Comparison of ENCODE assay signal across 8 cellular contexts in the genomic region with DNA sequence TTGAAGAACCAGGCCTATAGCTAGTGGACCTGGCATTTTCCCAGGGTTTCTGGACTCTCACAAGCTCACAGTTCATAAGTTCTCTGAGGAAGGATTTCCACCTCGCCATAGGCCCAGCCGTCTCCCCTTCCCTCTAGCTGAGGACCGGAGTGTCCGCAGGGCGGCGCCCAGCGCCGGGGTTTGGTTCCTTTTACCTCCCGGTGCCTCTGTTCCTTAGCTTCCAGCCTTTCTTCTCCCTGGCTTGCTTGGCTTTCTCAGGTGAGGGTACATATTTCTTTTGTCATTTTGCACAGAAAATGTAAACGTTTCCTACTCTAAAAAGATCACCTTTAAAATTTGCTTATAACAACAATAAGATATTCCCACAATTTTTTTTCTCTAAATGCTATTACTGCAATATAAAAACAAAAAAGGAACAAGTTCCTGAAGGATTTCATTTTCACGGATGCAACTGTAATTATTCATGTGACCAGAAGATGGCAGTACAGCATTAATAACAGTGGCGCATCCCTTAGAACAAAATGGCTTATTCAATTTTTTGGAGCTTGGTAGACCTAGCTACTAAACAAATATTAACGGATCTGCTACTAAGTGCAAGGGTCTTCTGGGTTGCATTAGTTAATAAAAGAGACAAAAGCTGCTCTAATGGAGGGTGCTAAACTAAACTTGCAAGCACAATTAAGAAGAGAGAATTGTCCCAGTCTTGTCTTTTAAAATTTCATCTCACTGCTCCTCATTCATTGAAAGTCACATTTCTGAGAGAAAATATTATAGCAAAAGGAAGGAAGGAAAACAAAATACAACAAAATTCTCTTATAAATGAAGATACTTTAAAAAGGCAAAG.
DNase-seq lines count a peak whose midpoint lies in the region; ATAC-seq and TF ChIP-seq lines count a peak whose summit lies in the region.

No MANE protein-coding gene starts in this region.

- DNase-seq in CD1c-positive myeloid dendritic cell (ENCODE audit: extremely low spot score) (peak; percentile 60), HuH-7 (ENCODE audit: low spot score) (peak; percentile 62), PC-3 (peak; percentile 78), ecto neural progenitor cell (ENCODE audit: low spot score) (peak; percentile 72), middle frontal gyrus (ENCODE audit: extremely low spot score, low spot score) (peak; percentile 62), GM19238 (ENCODE audit: insufficient read length, low spot score) (no peak)
- no peak for DNase-seq in activated effector memory CD4-positive, alpha-beta T cell treated with Interleukin-2 at 50 U/mL for 16 hours

- no peaks in the 10 kb centered on the region for H3K9me2 ChIP-seq in PC-3 (replicated peaks; ENCODE audit: low read length)

- CTCF ChIA-PET in PC-3 (lab: Charles Lee) = interaction anchor here (0.6 to 1.5 kb wide), 12 partner anchors 22 to 1369 kb away, joined by 3 to 16 read pairs (median 4); a partner anchor contains a TSS

- H2AFZ ChIP-seq in PC-3 (ENCODE audit: low read length) = peak overlapping the region; percentile 69

- H3K27me3 ChIP-seq in PC-3 (ENCODE audit: low read length) = no peaks in the 10 kb centered on the region

- no TSS peak for BruUV-seq in PC-3 (replicated peaks; lab: Mats Ljungman, UMichigan)

- no peaks in the 10 kb centered on the region for H3K4me1 ChIP-seq in PC-3 (ENCODE audit: insufficient read depth, low read length)

- H3K36me3 ChIP-seq in PC-3 (ENCODE audit: low read depth, low read length) = no peaks in the 10 kb centered on the region

- H3K9ac ChIP-seq in PC-3 (ENCODE audit: low read length) = peak overlapping the region; percentile 15; the same call in 1 of the 2 replicates

- POLR2A ChIA-PET in PC-3 (lab: Charles Lee; ENCODE audit: unreplicated experiment) = interaction anchor here (0.6 to 0.7 kb wide), 2 partner anchors 11 to 147 kb away, joined by 3 to 13 read pairs; no protein-coding TSS in a partner anchor

- intact Hi-C loops in PC-3 (cut with micrococcal nuclease) = loop anchor here (1.0 to 10.0 kb wide), 5 partner anchors 218 to 953 kb away; a partner anchor contains a TSS

- H3F3A ChIP-seq in PC-3 (ENCODE audit: low read length, unreplicated experiment) = no peaks in the 10 kb centered on the region

- ATAC-seq in GM18519 (IDR thresholded peaks at IDR 0.05; ENCODE audit: low FRiP score, unreplicated experiment) (peak; percentile 50), PC-3 (peak; percentile 97)

- TF ChIP-seq CTCF in PC-3 (conservative IDR thresholded peaks at IDR 0.05; ENCODE audit: low read depth, low read length) = peak; percentile 78

- peak overlapping the region; percentile 74 for H3K4me2 ChIP-seq in PC-3 (ENCODE audit: low read length)

- H4K20me1 ChIP-seq in PC-3 (ENCODE audit: low read length) = no peaks in the 10 kb centered on the region

- no peaks in the 10 kb centered on the region for H3K79me2 ChIP-seq in PC-3 (ENCODE audit: low read length)

- no peaks in the 10 kb centered on the region for H3K9me3 ChIP-seq in PC-3 (ENCODE audit: low read length)

- H3K27ac ChIP-seq in PC-3 (ENCODE audit: low read length) = 0 out of 2 replicates have a peak overlapping the region, but pooled peaks have one; percentile 2

- peak overlapping the region; percentile 48; the same call in 1 of the 2 replicates for H3K4me3 ChIP-seq in PC-3 (ENCODE audit: low read length)

Comparison
In these comparisons a context has a peak if more than half of its experiments do, and no peak if none do; other contexts are left out.
1. DNase-seq: peak in CD1c-positive myeloid dendritic cell (single experiment), HuH-7 (single experiment), PC-3 (single experiment), ecto neural progenitor cell (single experiment) and middle frontal gyrus (single experiment); none in GM19238 (single experiment) and activated effector memory CD4-positive, alpha-beta T cell treated with Interleukin-2 at 50 U/mL for 16 hours (single experiment).